Comparison of ENCODE assay signal across 8 cellular contexts in the genomic region with DNA sequence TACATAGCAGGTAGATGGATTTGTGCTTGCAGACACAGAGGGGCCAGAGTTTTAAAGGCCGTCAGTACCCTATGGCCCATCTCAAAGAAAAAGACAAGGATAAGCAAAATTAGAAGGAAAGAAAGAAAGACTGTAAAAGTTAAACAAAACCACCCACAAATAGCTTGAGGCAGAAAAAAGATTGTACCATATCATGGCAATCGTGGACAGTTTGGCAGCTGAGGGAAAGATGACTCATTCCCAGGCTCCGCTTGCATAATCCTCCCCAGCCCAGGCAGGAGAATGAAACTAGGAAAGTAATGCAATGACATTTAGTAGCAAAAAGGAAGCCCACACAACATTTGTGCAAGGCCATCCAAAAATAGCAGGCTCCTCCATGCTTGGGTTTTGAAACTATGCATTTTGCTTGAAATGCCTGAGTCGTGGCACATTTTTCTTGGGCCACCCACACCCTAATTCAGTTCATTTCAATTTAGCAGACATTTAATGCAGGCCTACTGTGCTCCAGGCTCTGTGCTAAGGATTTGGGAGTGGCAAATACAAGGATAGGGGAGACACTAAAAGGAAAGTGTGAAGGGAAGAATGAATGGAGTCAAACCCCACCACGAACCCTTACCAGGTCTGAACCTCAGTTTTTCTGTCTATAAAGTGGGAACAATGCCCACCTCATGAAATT. TPM values are rescaled to one million over a fixed set of nuclear protein-coding genes. Genes with fewer than 3 reads are reported as not detected.
DNase-seq lines count a peak whose midpoint lies in the region; ATAC-seq, FAIRE-seq and TF ChIP-seq lines count a peak whose summit lies in the region.

No MANE protein-coding gene starts in this region.

- TF ChIP-seq CTCF in hepatocyte (IDR thresholded peaks at IDR 0.05; ENCODE audit: poor library complexity): no peak

- no peaks in the 10 kb centered on the region for H3K79me2 ChIP-seq in hepatocyte

- no peaks in the 10 kb centered on the region for H3K9me3 ChIP-seq in hepatocyte (ENCODE audit: low read depth)
- no peaks in the 10 kb centered on the region for H3K9me3 ChIP-seq in small intestine (ENCODE audit: control insufficient read depth, low read depth)

- H3K4me1 ChIP-seq in hepatocyte (ENCODE audit: insufficient read depth) (peaks cover 30% of the 10 kb centered on the region), small intestine (ENCODE audit: control insufficient read depth in 2 of 2, insufficient read depth in 1 of 2, low read depth in 1 of 2, low read length in 1 of 2) (peaks cover 0 to 11% of the 10 kb centered on the region in 2 donors)

- no peak for FAIRE-seq in small intestine (lab: Jason Lieb, UNC)

- peak overlapping the region; percentile 52 for H3K27ac ChIP-seq in angular gyrus (ENCODE audit: low read depth, low read length)
- peak overlapping the region; percentile 79 for H3K27ac ChIP-seq in hepatocyte
- peak overlapping the region; percentile 47 to 57 for H3K27ac ChIP-seq in small intestine (ENCODE audit: low read depth in 1 of 2, low read length in 1 of 2)

- H4K20me1 ChIP-seq in hepatocyte (ENCODE audit: insufficient read depth, poor library complexity, severe bottlenecking): no peaks in the 10 kb centered on the region

- ATAC-seq in GM19023 (IDR thresholded peaks at IDR 0.05; ENCODE audit: unreplicated experiment) (no peak), HG03135 (IDR thresholded peaks at IDR 0.05; ENCODE audit: unreplicated experiment) (no peak), HG02571 (IDR thresholded peaks at IDR 0.05; ENCODE audit: unreplicated experiment) (no peak)

- peak overlapping the region; percentile 40 for H3K4me2 ChIP-seq in hepatocyte

- no peaks in the 10 kb centered on the region for H3K9me2 ChIP-seq in hepatocyte (replicated peaks; ENCODE audit: insufficient read depth)

- no peak overlapping the region for H2AFZ ChIP-seq in hepatocyte

- 30% methylated on average over 5 of the region's 5 CpGs for WGBS in hepatocyte (ENCODE audit: low lambda C conversion rate, missing lambda C conversion rate)
- WGBS in small intestine, 3 donors: 20 to 30% (median 22%) methylated on average over 5 of the region's 5 CpGs

- H3K36me3 ChIP-seq in hepatocyte (replicated peaks; ENCODE audit: insufficient read depth, low read depth) (no peaks in the 10 kb centered on the region), small intestine (ENCODE audit: control insufficient read depth in 2 of 2, insufficient read depth in 2 of 2, low read length in 2 of 2) (no peaks in the 10 kb centered on the region)

- H3K4me3 ChIP-seq in hepatocyte (no peak overlapping the region), small intestine (ENCODE audit: low read depth in 1 of 2, low read length in 2 of 2) (no peak overlapping the region)

- DNase-seq in GF-D8 (lab: John Stamatoyannopoulos, UW): peak; percentile 76
- peak; percentile 32 for DNase-seq in NCI-H1694 treated with DMSO at 0.1 percent for 48 hours (lab: John Stamatoyannopoulos, UW)
- DNase-seq in hepatocyte (ENCODE audit: low spot score): peak; percentile 89
- DNase-seq in small intestine: peak; percentile 85

- H3K27me3 ChIP-seq in hepatocyte (no peaks in the 10 kb centered on the region), small intestine (ENCODE audit: control insufficient read depth in 2 of 2, insufficient read depth in 2 of 2, low read length in 2 of 2) (no peaks in the 10 kb centered on the region)

RNA-seq across cellular contexts. Expression of gene SMAD3, which starts 40.9 kb away (rescaled TPM):
- 24.6 and 32.2 TPM in 2 replicates for total RNA-seq in hepatocyte
- polyA plus RNA-seq in hepatocyte (24.7 and 26.5 TPM in 2 replicates), small intestine (10 to 100 TPM; 11.6 to 17.0 (median 12.1) TPM)

Comparison
In these comparisons a context has a peak if more than half of its experiments do, and no peak if none do; other contexts are left out.
1. DNase-seq: peak in every context shown above with its lines; median percentile 89 in hepatocyte; 85 in small intestine; 76 in GF-D8; 32 in NCI-H1694 treated with DMSO at 0.1 percent for 48 hours.